ENCODE assay signal across 23 cellular contexts in genomic region chr6:91132461-91132860, GRCh38.
DNase-seq lines count a peak whose midpoint lies in the region; ATAC-seq, FAIRE-seq and TF ChIP-seq lines count a peak whose summit lies in the region.
"Had no signal": no experiment of that assay in that cellular context is flagged by ENCODE, and none has a peak within 500 bp of the region (broad histone marks: within the 10 kb centered on the region; RNA-seq: fewer than 3 reads in every experiment).

No MANE protein-coding gene starts in this region.

- ATAC-seq in Right ventricle myocardium inferior (no peak), T-helper 17 cell (no peak)
- ATAC-seq: naive thymus-derived CD8-positive, alpha-beta T cell had no signal

- H3K4me1 Mint-ChIP-seq in Caco-2 (ENCODE audit: low read depth, unreplicated experiment) (no peaks in the 10 kb centered on the region), glutamatergic neuron (ENCODE audit: low read depth, unreplicated experiment) (peaks cover 17% of the 10 kb centered on the region), T-helper 17 cell (no peaks in the 10 kb centered on the region)
- H3K4me1 Mint-ChIP-seq: activated CD4-positive, alpha-beta T cell treated with anti-CD3 and anti-CD28 coated beads, Interleukin-2, amount 10 ng/mL, durations not matched to agents 7 days and 5 days; memory B cell; naive thymus-derived CD8-positive, alpha-beta T cell had no signal

- H3K4me2 ChIP-seq in keratinocyte (ENCODE audit: control insufficient read depth, extremely low read depth, insufficient read depth, low read depth, low read length), result no peak overlapping the region
- H3K4me2 ChIP-seq: SK-N-SH had no signal

- H4K20me1 ChIP-seq in keratinocyte (ENCODE audit: control insufficient read depth, extremely low read depth, insufficient read depth, low read length), result no peaks in the 10 kb centered on the region

- intact Hi-C loops in Caco-2 (cut with micrococcal nuclease; ENCODE audit: unreplicated experiment), result no loop called here
- intact Hi-C loops in Right ventricle myocardium inferior (cut with DNase I), result no loop called here

- H3K4me3 Mint-ChIP-seq in Caco-2 (ENCODE audit: unreplicated experiment) (no peak overlapping the region), glutamatergic neuron (ENCODE audit: unreplicated experiment) (no peak overlapping the region), T-helper 17 cell (no peak overlapping the region)
- H3K4me3 Mint-ChIP-seq: activated CD4-positive, alpha-beta T cell treated with anti-CD3 and anti-CD28 coated beads, Interleukin-2, amount 10 ng/mL, durations not matched to agents 7 days and 5 days; H9; memory B cell; naive thymus-derived CD8-positive, alpha-beta T cell had no signal

- POLR2A ChIA-PET in Caco-2 (lab: Charles Lee), result no interaction called here

- H3K4me1 ChIP-seq in Caco-2, result no peaks in the 10 kb centered on the region
- H3K4me1 ChIP-seq in keratinocyte (ENCODE audit: control insufficient read depth, extremely low read depth, insufficient read depth, low read length), result no peaks in the 10 kb centered on the region
- H3K4me1 ChIP-seq: ascending aorta, testis had no signal

- no peak overlapping the region for H3K9ac ChIP-seq in keratinocyte (ENCODE audit: control insufficient read depth, extremely low read depth, insufficient read depth, low read length)
- H3K9ac ChIP-seq: SK-N-SH had no signal

- no peak overlapping the region for H3K27ac Mint-ChIP-seq in Caco-2 (ENCODE audit: unreplicated experiment)
- no peak overlapping the region for H3K27ac Mint-ChIP-seq in glutamatergic neuron (ENCODE audit: unreplicated experiment)
- H3K27ac Mint-ChIP-seq in T-helper 17 cell, result no peak overlapping the region
- H3K27ac Mint-ChIP-seq: activated CD4-positive, alpha-beta T cell treated with anti-CD3 and anti-CD28 coated beads, Interleukin-2, amount 10 ng/mL, durations not matched to agents 7 days and 5 days; H9; memory B cell had no signal

- no peaks in the 10 kb centered on the region for H3K9me1 ChIP-seq in keratinocyte (ENCODE audit: control insufficient read depth, extremely low read depth, insufficient read depth, low read length)

- peak; percentile 77 for FAIRE-seq in keratinocyte (lab: Jason Lieb, UNC)

- TF ChIP-seq CTCF in Caco-2 (IDR thresholded peaks at IDR 0.05; ENCODE audit: insufficient read depth in 1 of 2, low read depth in 1 of 2, low read length in 1 of 2, severe bottlenecking in 1 of 2, unreplicated experiment in 1 of 2) (no peak), keratinocyte (optimal IDR thresholded peaks at IDR 0.05 in 1 of 3, IDR thresholded peaks at IDR 0.05 in 1 of 3, conservative IDR thresholded peaks at IDR 0.05 in 1 of 3; ENCODE audit: extremely low read depth in 1 of 3, insufficient read depth in 2 of 3, low read length in 3 of 3) (no peak), glutamatergic neuron (IDR thresholded peaks at IDR 0.05; ENCODE audit: partially characterized antibody, unreplicated experiment) (no peak)

- H3K36me3 ChIP-seq in Caco-2 (ENCODE audit: control insufficient read depth, insufficient read depth, low read length) (no peaks in the 10 kb centered on the region), keratinocyte (ENCODE audit: control insufficient read depth in 2 of 2, extremely low read depth in 1 of 2, insufficient read depth in 2 of 2, low read length in 2 of 2) (no peaks in the 10 kb centered on the region)
- H3K36me3 ChIP-seq: ascending aorta had no signal

- CTCF ChIA-PET in Caco-2 (lab: Charles Lee), result no interaction called here

- H3K79me2 ChIP-seq in keratinocyte (ENCODE audit: control insufficient read depth, insufficient read depth, low read length), result no peaks in the 10 kb centered on the region

- H3K27me3 ChIP-seq in Caco-2 (replicated peaks; ENCODE audit: control insufficient read depth, insufficient read depth, low read length) (no peaks in the 10 kb centered on the region), keratinocyte (ENCODE audit: control insufficient read depth, extremely low read depth, insufficient read depth, low read length) (no peaks in the 10 kb centered on the region)
- H3K27me3 ChIP-seq: ascending aorta, testis had no signal

- DNase-seq in Caco-2, result peak; percentile 30 to 38
- DNase-seq in Jurkat, Clone E6-1 (ENCODE audit: low read depth, low spot score), result peak; percentile 3
- DNase-seq in UCSD-AML1 (lab: John Stamatoyannopoulos, UW; ENCODE audit: unreplicated experiment), result peak; percentile 8
- no peak for DNase-seq in keratinocyte (ENCODE audit: low read depth, low spot score)
- no peak for DNase-seq in Right ventricle myocardium inferior (ENCODE audit: missing footprints)
- no peak for DNase-seq in glutamatergic neuron
- DNase-seq in NK-92 (lab: John Stamatoyannopoulos, UW; ENCODE audit: unreplicated experiment), result no peak
- DNase-seq in T-helper 17 cell, result no peak
- DNase-seq: activated CD4-positive, alpha-beta T cell treated with anti-CD3 and anti-CD28 coated beads, Interleukin-2, amount 10 ng/mL, durations not matched to agents 7 days and 5 days; activated naive CD4-positive, alpha-beta T cell treated with Interleukin-2 at 50 U/mL for 16 hours; AML-193; cortex of kidney; erythroblast; H9; naive thymus-derived CD8-positive, alpha-beta T cell; NCI-H1694 treated with DMSO at 0.1 percent for 48 hours; NCI-H510A treated with DMSO at 0.1 percent for 48 hours; SK-N-SH; stimulated activated CD4-positive, alpha-beta T cell treated with anti-CD3 and anti-CD28 coated beads, Interleukin-4, amount 100 ng/mL, for 4 hours; testis had no signal

- BruUV-seq in Caco-2 (replicated peaks; lab: Mats Ljungman, UMichigan), result no TSS peak

- dilution Hi-C loops in keratinocyte (cut with MboI; ENCODE audit: extremely low pct_ligation_motif_present, low sequenced_read_pairs), result no loop called here

- H3K27me3 Mint-ChIP-seq in Caco-2 (ENCODE audit: insufficient read depth, unreplicated experiment) (no peaks in the 10 kb centered on the region), glutamatergic neuron (ENCODE audit: unreplicated experiment) (peaks cover 4% of the 10 kb centered on the region), T-helper 17 cell (no peaks in the 10 kb centered on the region)
- H3K27me3 Mint-ChIP-seq: activated CD4-positive, alpha-beta T cell treated with anti-CD3 and anti-CD28 coated beads, Interleukin-2, amount 10 ng/mL, durations not matched to agents 7 days and 5 days; memory B cell had no signal

- H2AFZ ChIP-seq in keratinocyte (ENCODE audit: control insufficient read depth, low read length), result no peak overlapping the region

- H3K9me3 Mint-ChIP-seq in Caco-2 (ENCODE audit: unreplicated experiment) (no peaks in the 10 kb centered on the region), glutamatergic neuron (ENCODE audit: unreplicated experiment) (peaks cover under 1% of the 10 kb centered on the region)
- H3K9me3 Mint-ChIP-seq: activated CD4-positive, alpha-beta T cell treated with anti-CD3 and anti-CD28 coated beads, Interleukin-2, amount 10 ng/mL, durations not matched to agents 7 days and 5 days; H9 had no signal

- no peak overlapping the region for H3K4me3 ChIP-seq in Caco-2 (ENCODE audit: low read depth, low read length)
- no peak overlapping the region for H3K4me3 ChIP-seq in Jurkat, Clone E6-1 (ENCODE audit: low read length)
- no peak overlapping the region for H3K4me3 ChIP-seq in keratinocyte (ENCODE audit: control insufficient read depth in 2 of 3, extremely low read depth in 1 of 3, insufficient read depth in 2 of 3, low read depth in 1 of 3, low read length in 3 of 3)
- H3K4me3 ChIP-seq: ascending aorta, skin epidermis, testis had no signal

- no peaks in the 10 kb centered on the region for H3K36me3 Mint-ChIP-seq in Caco-2 (ENCODE audit: insufficient read depth, unreplicated experiment)
- peaks cover 5% of the 10 kb centered on the region for H3K36me3 Mint-ChIP-seq in glutamatergic neuron (ENCODE audit: unreplicated experiment)
- H3K36me3 Mint-ChIP-seq in T-helper 17 cell (ENCODE audit: low read depth), result no peaks in the 10 kb centered on the region
- H3K36me3 Mint-ChIP-seq: memory B cell; naive thymus-derived CD8-positive, alpha-beta T cell had no signal

- H3K9me3 ChIP-seq in Caco-2 (no peaks in the 10 kb centered on the region), keratinocyte (ENCODE audit: control insufficient read depth, low read depth, low read length) (no peaks in the 10 kb centered on the region), T-helper 17 cell (ENCODE audit: control insufficient read depth, low read length, poor library complexity, severe bottlenecking) (no peaks in the 10 kb centered on the region)
- H3K9me3 ChIP-seq: ascending aorta, SK-N-SH, testis had no signal

- no peak overlapping the region for H3K27ac ChIP-seq in keratinocyte (ENCODE audit: control insufficient read depth, insufficient read depth, low read length)
- H3K27ac ChIP-seq: ascending aorta, skin epidermis, testis had no signal

Comparison
In these comparisons a context has a peak if more than half of its experiments do, and no peak if none do; other contexts are left out.
1. DNase-seq: peak in Caco-2 (2 of 2), Jurkat, Clone E6-1 (single experiment) and UCSD-AML1 (single experiment); none in keratinocyte (single experiment), Right ventricle myocardium inferior (single experiment), glutamatergic neuron (single experiment), NK-92 (single experiment) and T-helper 17 cell (0 of 3).